9 cellular contexts compared by ENCODE assay signal in the genomic region with DNA sequence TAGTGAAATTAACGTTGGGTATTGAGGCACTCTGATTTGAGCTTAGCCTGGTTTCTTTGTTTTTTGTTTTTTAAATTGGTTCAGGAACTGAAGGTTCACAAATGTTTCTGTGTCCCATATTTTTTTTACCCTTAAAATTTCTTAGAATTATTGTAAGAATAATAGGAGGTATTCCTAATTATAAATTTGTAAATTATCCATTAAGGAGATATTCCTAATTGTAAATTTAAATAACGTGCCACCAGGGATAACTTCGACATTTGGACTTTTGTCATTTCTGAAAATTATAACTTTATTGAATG. TPM values are rescaled to one million over a fixed set of nuclear protein-coding genes. Genes with fewer than 3 reads are reported as not detected.
DNase-seq lines count a peak whose midpoint lies in the region; ATAC-seq and TF ChIP-seq lines count a peak whose summit lies in the region.
"Had no signal": no experiment of that assay in that cellular context is flagged by ENCODE, and none has a peak within 500 bp of the region (broad histone marks: within the 10 kb centered on the region; RNA-seq: fewer than 3 reads in every experiment).

No MANE protein-coding gene starts in this region.

- peaks cover 9 to 22% (median 12%) of the 10 kb centered on the region in 3 donors for H3K4me1 Mint-ChIP-seq in CD8-positive, alpha-beta memory T cell
- H3K4me1 Mint-ChIP-seq in progenitor cell of endocrine pancreas (ENCODE audit: low read depth) = peaks cover 28% of the 10 kb centered on the region

- H3K9me3 ChIP-seq in CD8-positive, alpha-beta memory T cell (ENCODE audit: low read length) = no peaks in the 10 kb centered on the region
- no peaks in the 10 kb centered on the region for H3K9me3 ChIP-seq in WERI-Rb-1 (ENCODE audit: severe bottlenecking)

- H3K27ac ChIP-seq in CD8-positive, alpha-beta memory T cell (ENCODE audit: low read depth, low read length) = no peak overlapping the region
- no peak overlapping the region; the same call in 1 of the 2 replicates for H3K27ac ChIP-seq in WERI-Rb-1

- H3K27me3 ChIP-seq in CD8-positive, alpha-beta memory T cell (ENCODE audit: insufficient read depth, low read length, poor library complexity, severe bottlenecking) = no peaks in the 10 kb centered on the region
- H3K27me3 ChIP-seq in WERI-Rb-1 (ENCODE audit: insufficient read depth, low read depth, severe bottlenecking) = no peaks in the 10 kb centered on the region

- no peaks in the 10 kb centered on the region for H3K36me3 ChIP-seq in CD8-positive, alpha-beta memory T cell (ENCODE audit: insufficient read depth, low read length)
- H3K36me3 ChIP-seq in WERI-Rb-1 = no peaks in the 10 kb centered on the region

- H3K27ac Mint-ChIP-seq in CD8-positive, alpha-beta memory T cell = no peak overlapping the region
- H3K27ac Mint-ChIP-seq in progenitor cell of endocrine pancreas = peak overlapping the region; percentile 79

- CTCF ChIA-PET in CD8-positive, alpha-beta memory T cell (lab: Charles Lee) = interaction anchor here (0.6 to 1.1 kb wide), 2 partner anchors 9 to 508 kb away, joined by 3 read pairs; no protein-coding TSS in a partner anchor

- H3K4me3 ChIP-seq in CD8-positive, alpha-beta memory T cell (ENCODE audit: low read length) = peak overlapping the region; percentile 53
- H3K4me3 ChIP-seq in WERI-Rb-1 (ENCODE audit: low read depth, low read length) (peak overlapping the region; percentile 90), foreskin fibroblast (ENCODE audit: low read depth in 1 of 2, low read length in 2 of 2) (peak overlapping the region; percentile 61 to 90)

- peaks cover 5% of the 10 kb centered on the region for H3K4me1 ChIP-seq in CD8-positive, alpha-beta memory T cell (ENCODE audit: insufficient read depth, low read length)

- no peak for TF ChIP-seq CTCF in WERI-Rb-1 (IDR thresholded peaks at IDR 0.05; ENCODE audit: low read depth, low read length)
- no peak for TF ChIP-seq CTCF in foreskin fibroblast (IDR thresholded peaks at IDR 0.05; ENCODE audit: low read depth, low read length)
- no peak for TF ChIP-seq CTCF in progenitor cell of endocrine pancreas (IDR thresholded peaks at IDR 0.05; ENCODE audit: unreplicated experiment)

- H3K4me3 Mint-ChIP-seq in CD8-positive, alpha-beta memory T cell = peak overlapping the region; percentile 67 to 86 (median 74)
- H3K4me3 Mint-ChIP-seq in progenitor cell of endocrine pancreas (ENCODE audit: low read depth) = peak overlapping the region; percentile 72

- H3K36me3 Mint-ChIP-seq in CD8-positive, alpha-beta memory T cell = no peaks in the 10 kb centered on the region
- H3K36me3 Mint-ChIP-seq in progenitor cell of endocrine pancreas (ENCODE audit: insufficient read depth) = peaks cover 2% of the 10 kb centered on the region

- POLR2A ChIA-PET in CD8-positive, alpha-beta memory T cell (lab: Charles Lee) = no interaction called here

- no peaks in the 10 kb centered on the region for H3K9me3 Mint-ChIP-seq in CD8-positive, alpha-beta memory T cell
- H3K9me3 Mint-ChIP-seq in progenitor cell of endocrine pancreas (ENCODE audit: low read depth) = no peaks in the 10 kb centered on the region

- ATAC-seq in HG03025 (IDR thresholded peaks at IDR 0.05; ENCODE audit: low FRiP score, unreplicated experiment) (no peak), GM21576 (IDR thresholded peaks at IDR 0.05; ENCODE audit: unreplicated experiment) (no peak), HG03108 (IDR thresholded peaks at IDR 0.05; ENCODE audit: unreplicated experiment) (no peak)

- DNase-seq in CD8-positive, alpha-beta memory T cell = no peak
- DNase-seq in WERI-Rb-1 (no peak), foreskin fibroblast (no peak), progenitor cell of endocrine pancreas (ENCODE audit: low spot score, unreplicated experiment) (no peak), AG20443 (ENCODE audit: low spot score) (no peak)
- DNase-seq: NCI-H748 treated with DMSO at 0.1 percent for 48 hours had no signal

- peaks cover 14 to 53% of the 10 kb centered on the region in 2 donors for H3K27me3 Mint-ChIP-seq in CD8-positive, alpha-beta memory T cell
- peaks cover 17% of the 10 kb centered on the region for H3K27me3 Mint-ChIP-seq in progenitor cell of endocrine pancreas

RNA-seq across cellular contexts. Expression of a gene that starts 1.2 kb away (rescaled TPM):
- total RNA-seq in CD8-positive, alpha-beta memory T cell = under 1 TPM; 0.80 to 0.85 TPM
- 1.7 TPM for polyA plus RNA-seq in CD8-positive, alpha-beta memory T cell
- total RNA-seq in progenitor cell of endocrine pancreas = 57.0 and 61.2 TPM in 2 replicates

Comparison
In these comparisons a context has a peak if more than half of its experiments do, and no peak if none do; other contexts are left out.
1. RNA of a gene that starts 1.2 kb away (total RNA-seq): 57.0 to 61.2 TPM in progenitor cell of endocrine pancreas; 0.80 to 0.85 TPM in CD8-positive, alpha-beta memory T cell; every median in the first group is over 10 times any median in the second.
2. Peak in every context shown above with its lines, with median percentiles within 50 percentile points of each other: H3K4me3 ChIP-seq.